7 cellular contexts compared by ENCODE assay signal in the genomic region with DNA sequence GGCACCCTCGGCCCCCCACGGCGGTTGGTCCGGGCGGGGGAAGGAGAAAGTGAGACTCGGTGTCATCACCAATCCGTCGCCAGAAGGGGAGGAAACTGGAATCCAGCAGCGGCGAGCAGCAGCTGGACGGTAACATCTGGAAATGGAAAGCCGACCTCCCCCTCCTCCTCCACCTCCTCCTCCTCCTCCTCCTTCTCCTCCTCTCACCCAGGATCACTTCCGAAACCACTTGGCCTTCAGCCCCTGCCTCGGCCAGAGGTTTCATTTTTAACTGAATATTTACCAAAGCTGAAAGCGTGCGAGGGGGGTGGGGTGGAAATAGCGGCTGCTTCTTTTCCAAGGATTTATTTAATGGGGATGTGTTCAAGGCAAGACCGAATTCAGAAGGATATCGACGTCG.
DNase-seq lines count a peak whose midpoint lies in the region; ATAC-seq and TF ChIP-seq lines count a peak whose summit lies in the region.
"Not testable (repeated sequence)": the region's sequence is repeated elsewhere in the genome, so short reads cannot be mapped to it uniquely, and the experiment has no call there.

No MANE protein-coding gene starts in this region.

- not testable (repeated sequence) for H3K9me3 Mint-ChIP-seq in activated T-cell treated with anti-CD3 and anti-CD28 coated beads, Interleukin-2, amount 50 U/mL, for 4 hours; chondrocyte (ENCODE audit: low read depth); naive thymus-derived CD8-positive, alpha-beta T cell

- in situ Hi-C loops in Panc1 (cut with HindIII; ENCODE audit: low pct_unique_long_range_greater_than_20kb, low sequenced_read_pairs) = not testable (repeated sequence)

- POLR2A ChIA-PET in Panc1 (lab: Charles Lee); naive thymus-derived CD8-positive, alpha-beta T cell (lab: Charles Lee): not testable (repeated sequence)

- BruUV-seq in Panc1 (replicated peaks; lab: Mats Ljungman, UMichigan) = not testable (repeated sequence)

- H3K9me3 ChIP-seq in Panc1 (ENCODE audit: control insufficient read depth, insufficient read depth, low read depth, low read length); right atrium auricular region: not testable (repeated sequence)

- not testable (repeated sequence) for TF ChIP-seq CTCF in GM12864 (IDR thresholded peaks at IDR 0.05; ENCODE audit: low read depth, low read length, missing control alignments); Panc1 (IDR thresholded peaks at IDR 0.05); chondrocyte (IDR thresholded peaks at IDR 0.05); right atrium auricular region (IDR thresholded peaks at IDR 0.05)

- H3K27ac Mint-ChIP-seq in chondrocyte (ENCODE audit: unreplicated experiment) = peak overlapping the region; percentile 69
- H3K27ac Mint-ChIP-seq in naive thymus-derived CD8-positive, alpha-beta T cell = peak overlapping the region in 5 of 10 donors; percentile 36 to 93 (median 81)

- intact Hi-C loops in Panc1 (cut with micrococcal nuclease; ENCODE audit: unreplicated experiment) = not testable (repeated sequence)

- peak overlapping the region; percentile 61 for H3K4me3 Mint-ChIP-seq in activated T-cell treated with anti-CD3 and anti-CD28 coated beads, Interleukin-2, amount 50 U/mL, for 4 hours
- peak overlapping the region; percentile 69 for H3K4me3 Mint-ChIP-seq in chondrocyte (ENCODE audit: unreplicated experiment)
- H3K4me3 Mint-ChIP-seq in naive thymus-derived CD8-positive, alpha-beta T cell = peak overlapping the region in 8 of 10 donors; percentile 1 to 87 (median 52)

- H3K4me3 ChIP-seq in GM12864 (ENCODE audit: low read depth, low read length) (peak overlapping the region; percentile 39; the same call in 1 of the 2 replicates), Panc1 (ENCODE audit: low read depth in 2 of 2, low read length in 2 of 2) (peak overlapping the region; percentile 18 to 23; a peak in 1 of 4 replicates), right atrium auricular region (peak overlapping the region; percentile 32 to 51), skin epidermis (peak overlapping the region in 6 of 7 experiments; percentile 16 to 49 (median 38))

- H3K36me3 ChIP-seq in Panc1 (ENCODE audit: control insufficient read depth, insufficient read depth, low read length); right atrium auricular region: not testable (repeated sequence)

- not testable (repeated sequence) for ATAC-seq in Panc1; activated T-cell treated with anti-CD3 and anti-CD28 coated beads, Interleukin-2, amount 50 U/mL, for 4 hours; naive thymus-derived CD8-positive, alpha-beta T cell

- not testable (repeated sequence) for H3K36me3 Mint-ChIP-seq in activated T-cell treated with anti-CD3 and anti-CD28 coated beads, Interleukin-2, amount 50 U/mL, for 4 hours (ENCODE audit: insufficient read depth); chondrocyte (ENCODE audit: low read depth); naive thymus-derived CD8-positive, alpha-beta T cell

- not testable (repeated sequence) for DNase-seq in GM12864 (ENCODE audit: low read depth); Panc1 (ENCODE audit: low read depth, low spot score); activated T-cell treated with anti-CD3 and anti-CD28 coated beads, Interleukin-2, amount 50 U/mL, for 4 hours; chondrocyte (ENCODE audit: low spot score); right atrium auricular region (ENCODE audit: low spot score)
- DNase-seq in naive thymus-derived CD8-positive, alpha-beta T cell = peak in 3 of 10 donors; percentile 4 to 22 (median 11)

- H3K27me3 ChIP-seq in Panc1 (ENCODE audit: control insufficient read depth, insufficient read depth, low read length); right atrium auricular region: not testable (repeated sequence)

- not testable (repeated sequence) for H3K4me1 Mint-ChIP-seq in activated T-cell treated with anti-CD3 and anti-CD28 coated beads, Interleukin-2, amount 50 U/mL, for 4 hours (ENCODE audit: low read depth); chondrocyte (ENCODE audit: low read depth); naive thymus-derived CD8-positive, alpha-beta T cell

- not testable (repeated sequence) for H3K27me3 Mint-ChIP-seq in activated T-cell treated with anti-CD3 and anti-CD28 coated beads, Interleukin-2, amount 50 U/mL, for 4 hours (ENCODE audit: low read depth); chondrocyte (ENCODE audit: low read depth); naive thymus-derived CD8-positive, alpha-beta T cell

- CTCF ChIA-PET in Panc1 (lab: Charles Lee) = not testable (repeated sequence)

- H3K27ac ChIP-seq in Panc1 (ENCODE audit: low read length) = not testable (repeated sequence)
- peak overlapping the region; percentile 48 to 51 for H3K27ac ChIP-seq in right atrium auricular region
- H3K27ac ChIP-seq in skin epidermis = peak overlapping the region in 6 of 21 experiments; percentile 29 to 65 (median 48)

- not testable (repeated sequence) for H3K4me1 ChIP-seq in Panc1 (ENCODE audit: control insufficient read depth, insufficient read depth, low read length); right atrium auricular region
